18 cellular contexts compared by ENCODE assay signal in genomic region chr1:204937901-204938300, GRCh38.
"Had no signal": no experiment of that assay in that cellular context is flagged by ENCODE, and none has a peak within 500 bp of the region (broad histone marks: within the 10 kb centered on the region; RNA-seq: fewer than 3 reads in every experiment).

No MANE protein-coding gene starts in this region.

- H3K4me3 ChIP-seq: esophagus muscularis mucosa, gastroesophageal sphincter, heart left ventricle, hepatocyte, left lung, neural progenitor cell, prostate gland, sigmoid colon, suprapubic skin, thyroid gland had no signal

- H3K27ac ChIP-seq: esophagus muscularis mucosa, foreskin keratinocyte, heart left ventricle, hepatocyte, left lung, neural progenitor cell, prostate gland, sigmoid colon, suprapubic skin, thyroid gland had no signal

- DNase-seq: effector CD8-positive, alpha-beta T cell; foreskin keratinocyte; heart left ventricle; kidney; left lung; mesenchymal stem cell; midbrain; naive thymus-derived CD4-positive, alpha-beta T cell; stimulated activated CD4-positive, alpha-beta T cell treated with anti-CD3 and anti-CD28 coated beads, Interleukin-2, amount 100 ng/mL, for 48 hours; stimulated activated naive B cell treated with anti-CD40 and anti-IgM and Interleukin-4, amounts not matched to agents 10 μg/mL and 1 μg/mL and 100 μg/mL, for 72 hours; thyroid gland had no signal

- H3K4me2 ChIP-seq: hepatocyte, neural progenitor cell had no signal

- H3K9me3 ChIP-seq: esophagus muscularis mucosa, gastroesophageal sphincter, heart left ventricle, left lung, prostate gland, sigmoid colon, suprapubic skin, thyroid gland had no signal

- ATAC-seq: foreskin keratinocyte; gastroesophageal sphincter; heart left ventricle; left lung; naive thymus-derived CD4-positive, alpha-beta T cell; stimulated activated naive B cell treated with anti-CD40 and anti-IgM and Interleukin-4, amounts not matched to agents 10 μg/mL and 1 μg/mL and 100 μg/mL, for 72 hours had no signal

- H3K79me2 ChIP-seq: hepatocyte had no signal

- H3K4me1 ChIP-seq: left lung, prostate gland, suprapubic skin, thyroid gland had no signal

- H3K27me3 ChIP-seq: esophagus muscularis mucosa, gastroesophageal sphincter, hepatocyte, neural progenitor cell, sigmoid colon, suprapubic skin, thyroid gland had no signal

- H3K36me3 ChIP-seq: heart left ventricle, left lung, neural progenitor cell, prostate gland, sigmoid colon, suprapubic skin, thyroid gland had no signal

- H3K9ac ChIP-seq: neural progenitor cell had no signal
